Comparison of ENCODE assay signal across 9 cellular contexts in genomic region chr3:12405432-12406272, GRCh38.
A peak's percentile ranks its signal among the peaks of the same experiment; 100 is the strongest.
DNase-seq lines count a peak whose midpoint lies in the region; ATAC-seq, FAIRE-seq and TF ChIP-seq lines count a peak whose summit lies in the region.
"Had no signal": no experiment of that assay in that cellular context is flagged by ENCODE, and none has a peak within 500 bp of the region (broad histone marks: within the 10 kb centered on the region; RNA-seq: fewer than 3 reads in every experiment).

No MANE protein-coding gene starts in this region.

- H3K27ac Mint-ChIP-seq in CD14-positive monocyte, result peak overlapping the region; percentile 31 to 87 (median 55)

- H3K36me3 Mint-ChIP-seq in CD14-positive monocyte, result no peaks in the 10 kb centered on the region

- intact Hi-C loops in CD14-positive monocyte (cut with micrococcal nuclease), result loop anchor here in 1 of 2 donors (5.0 kb wide), 1 partner anchor 72 kb away; no protein-coding TSS in a partner anchor

- peak; percentile 97 for FAIRE-seq in RCC 7860 (lab: Jason Lieb, UNC)
- FAIRE-seq in GM12891 (lab: Jason Lieb, UNC), result no peak

- H3K27me3 Mint-ChIP-seq in CD14-positive monocyte (ENCODE audit: low read depth in 3 of 3), result peaks cover 0 to 3% (median 0%) of the 10 kb centered on the region in 3 donors

- H3K4me3 Mint-ChIP-seq in CD14-positive monocyte, result peak overlapping the region; percentile 9 to 14

- H3K9me3 Mint-ChIP-seq in CD14-positive monocyte, result no peaks in the 10 kb centered on the region

- peak; percentile 84 for DNase-seq in CD14-positive monocyte (ENCODE audit: low spot score)
- peak; percentile 99 for DNase-seq in RCC 7860 (ENCODE audit: low spot score)
- DNase-seq in fibroblast of pulmonary artery (ENCODE audit: low read depth), result peak; percentile 97
- peak; percentile 66 for DNase-seq in omental fat pad (ENCODE audit: low spot score)
- no peak for DNase-seq in GM12891 (ENCODE audit: insufficient read length, low spot score)
- DNase-seq in stimulated activated CD4-positive, alpha-beta T cell treated with anti-CD3 and anti-CD28 coated beads, Interleukin-2, amount 100 ng/mL, for 24 hours, result no peak
- DNase-seq: DMS 273 treated with DMSO at 0.1 percent for 48 hours had no signal

- H3K4me3 ChIP-seq in fibroblast of pulmonary artery (replicated peaks; ENCODE audit: low read depth, low read length), result no peak overlapping the region

- ATAC-seq in omental fat pad (ENCODE audit: low FRiP score), result peak; percentile 89
- ATAC-seq in GM19035 (IDR thresholded peaks at IDR 0.05; ENCODE audit: unreplicated experiment), result no peak
- ATAC-seq in HG02571 (IDR thresholded peaks at IDR 0.05; ENCODE audit: unreplicated experiment), result no peak

- no peak for TF ChIP-seq POLR2A in GM12891 (IDR thresholded peaks at IDR 0.05; ENCODE audit: low read depth, low read length)

- H3K4me1 Mint-ChIP-seq in CD14-positive monocyte, result peaks cover 22% of the 10 kb centered on the region

- TF ChIP-seq CTCF in CD14-positive monocyte (IDR thresholded peaks at IDR 0.05) (no peak), fibroblast of pulmonary artery (IDR thresholded peaks at IDR 0.05; ENCODE audit: low read length, missing control alignments) (no peak), omental fat pad (IDR thresholded peaks at IDR 0.05) (no peak)

TF ChIP-seq in GM12891, 5 proteins besides CTCF, POLR2A, EP300 and RAD21:
- TF ChIP-seq SPI1 (IDR thresholded peaks at IDR 0.05; ENCODE audit: low read depth, low read length) (no peak), TAF1 (IDR thresholded peaks at IDR 0.05; ENCODE audit: low read depth, low read length) (no peak), POU2F2 (IDR thresholded peaks at IDR 0.05; ENCODE audit: low read depth, low read length) (no peak), PAX5 (IDR thresholded peaks at IDR 0.05; ENCODE audit: insufficient read depth, low read length, severe bottlenecking) (no peak), POLR2AphosphoS5 (IDR thresholded peaks at IDR 0.05; ENCODE audit: low read depth, low read length) (no peak)

Comparison
In these comparisons a context has a peak if more than half of its experiments do, and no peak if none do; other contexts are left out.
1. DNase-seq: peak in CD14-positive monocyte (single experiment), RCC 7860 (single experiment), fibroblast of pulmonary artery (single experiment) and omental fat pad (single experiment); none in GM12891 (single experiment) and stimulated activated CD4-positive, alpha-beta T cell treated with anti-CD3 and anti-CD28 coated beads, Interleukin-2, amount 100 ng/mL, for 24 hours (0 of 2).